Comparison of ENCODE assay signal across 14 cellular contexts in genomic region chr6:111523484-111524166, GRCh38. TPM values are rescaled to one million over a fixed set of nuclear protein-coding genes. Genes with fewer than 3 reads are reported as not detected.
A peak's percentile ranks its signal among the peaks of the same experiment; 100 is the strongest.
DNase-seq lines count a peak whose midpoint lies in the region; ATAC-seq and TF ChIP-seq lines count a peak whose summit lies in the region.
"Had no signal": no experiment of that assay in that cellular context is flagged by ENCODE, and none has a peak within 500 bp of the region (broad histone marks: within the 10 kb centered on the region; RNA-seq: fewer than 3 reads in every experiment).

No MANE protein-coding gene starts in this region.

- 49% methylated on average over 2 of the region's 2 CpGs for WGBS in prostate gland

- H3K4me1 ChIP-seq in HAP-1 (peaks cover 30% of the 10 kb centered on the region), prostate gland (replicated peaks) (peaks cover 5% of the 10 kb centered on the region)
- H3K4me1 ChIP-seq: thyroid gland had no signal

- intact Hi-C loops in left cardiac atrium (cut with DNase I) (no loop called here), prostate gland (cut with DNase I) (no loop called here)

- no peak for TF ChIP-seq CTCF in prostate gland (IDR thresholded peaks at IDR 0.05)

- H3K27me3 ChIP-seq in HAP-1 (ENCODE audit: low read depth) = no peaks in the 10 kb centered on the region
- no peaks in the 10 kb centered on the region for H3K27me3 ChIP-seq in prostate gland (replicated peaks; ENCODE audit: insufficient read depth)
- H3K27me3 ChIP-seq: spleen, thyroid gland had no signal

- in situ Hi-C loops in HAP-1 (cut with MboI; ENCODE audit: low sequenced_read_pairs) = no loop called here

- H3K9me3 ChIP-seq in HAP-1 (no peaks in the 10 kb centered on the region), prostate gland (no peaks in the 10 kb centered on the region)
- H3K9me3 ChIP-seq: thyroid gland had no signal

- peak overlapping the region; percentile 4 to 62 for H3K27ac ChIP-seq in prostate gland
- H3K27ac ChIP-seq: RWPE1, thyroid gland had no signal

- DNase-seq in HAP-1 (ENCODE audit: low spot score in 2 of 2) (peak; percentile 68 to 75), OCI-M1 (lab: John Stamatoyannopoulos, UW) (peak; percentile 23), left cardiac atrium (no peak), prostate gland (ENCODE audit: low spot score) (no peak), COLO829 (ENCODE audit: low spot score) (no peak), NCI-H510A treated with DMSO at 0.1 percent for 48 hours (lab: John Stamatoyannopoulos, UW) (no peak)
- DNase-seq: activated B cell treated with CpG ODN at 0.5 μM for 24 hours; effector memory CD4-positive, alpha-beta T cell; KBM-7; spleen; thyroid gland had no signal

- H3K4me3 ChIP-seq in HAP-1 (no peak overlapping the region), prostate gland (no peak overlapping the region)
- H3K4me3 ChIP-seq: spleen, thyroid gland had no signal

- no peak for TF ChIP-seq POLR2A in prostate gland (IDR thresholded peaks at IDR 0.05)

- ATAC-seq in left cardiac atrium (peak; percentile 61 to 65), HG03025 (IDR thresholded peaks at IDR 0.05; ENCODE audit: low FRiP score, unreplicated experiment) (no peak), HG02981 (IDR thresholded peaks at IDR 0.05; ENCODE audit: unreplicated experiment) (no peak)

- H3K36me3 ChIP-seq in HAP-1 (replicated peaks) (no peaks in the 10 kb centered on the region), prostate gland (no peaks in the 10 kb centered on the region)
- H3K36me3 ChIP-seq: spleen, thyroid gland had no signal

RNA-seq across cellular contexts. Expression of gene REV3L, which starts 40.6 kb away (rescaled TPM):
- total RNA-seq in left cardiac atrium = 10 to 100 TPM; 14.2 to 24.7 TPM
- total RNA-seq in prostate gland = 10 to 100 TPM; 20.0 to 44.2 TPM

Comparison
In these comparisons a context has a peak if more than half of its experiments do, and no peak if none do; other contexts are left out.
1. DNase-seq: peak in HAP-1 (2 of 2) and OCI-M1 (single experiment); none in left cardiac atrium (single experiment), prostate gland (single experiment), COLO829 (single experiment) and NCI-H510A treated with DMSO at 0.1 percent for 48 hours (single experiment).
2. ATAC-seq: peak in left cardiac atrium (2 of 2); none in HG03025 (single experiment) and HG02981 (single experiment).